18 cellular contexts compared by ENCODE assay signal in genomic region chr4:110612631-110613269, GRCh38. TPM values are rescaled to one million over a fixed set of nuclear protein-coding genes. Genes with fewer than 3 reads are reported as not detected.
DNase-seq lines count a peak whose midpoint lies in the region; ATAC-seq and TF ChIP-seq lines count a peak whose summit lies in the region.
"Had no signal": no experiment of that assay in that cellular context is flagged by ENCODE, and none has a peak within 500 bp of the region (broad histone marks: within the 10 kb centered on the region; RNA-seq: fewer than 3 reads in every experiment).

No MANE protein-coding gene starts in this region.

- TF ChIP-seq CTCF in endothelial cell (IDR thresholded peaks at IDR 0.05; ENCODE audit: unreplicated experiment) (no peak), smooth muscle cell (IDR thresholded peaks at IDR 0.05; ENCODE audit: borderline replicate concordance, insufficient read depth, poor library complexity, severe bottlenecking) (no peak), osteocyte (IDR thresholded peaks at IDR 0.05) (no peak)

- H3K9me3 ChIP-seq in mesodermal cell (ENCODE audit: control insufficient read depth, low read length) (peaks cover 7% of the 10 kb centered on the region), smooth muscle cell (replicated peaks; ENCODE audit: low read depth) (no peaks in the 10 kb centered on the region), HAP-1 (no peaks in the 10 kb centered on the region)

- peaks cover 2% of the 10 kb centered on the region for H3K36me3 Mint-ChIP-seq in activated naive CD8-positive, alpha-beta T cell treated with anti-CD3 and anti-CD28 coated beads, Interleukin-2, amount 10 ng/mL, durations not matched to agents 7 days and 5 days
- H3K36me3 Mint-ChIP-seq in activated naive CD8-positive, alpha-beta T cell treated with anti-CD3 and anti-CD28 coated beads for 36 hours = no peaks in the 10 kb centered on the region
- H3K36me3 Mint-ChIP-seq in endothelial cell (ENCODE audit: low read depth, unreplicated experiment) = peaks cover 12% of the 10 kb centered on the region
- no peaks in the 10 kb centered on the region for H3K36me3 Mint-ChIP-seq in osteocyte (ENCODE audit: unreplicated experiment)

- peaks cover 33% of the 10 kb centered on the region for H3K4me1 ChIP-seq in mesodermal cell (ENCODE audit: control insufficient read depth, insufficient read depth, low read length, poor library complexity, severe bottlenecking)
- H3K4me1 ChIP-seq in smooth muscle cell (ENCODE audit: low read depth) = peaks cover 42% of the 10 kb centered on the region
- H3K4me1 ChIP-seq in HAP-1 = no peaks in the 10 kb centered on the region
- H3K4me1 ChIP-seq: BLaER1 treated with 17β-estradiol and CSF1 and Interleukin-3, amounts not matched to agents 10 nM and 100 nM had no signal

- peaks cover 3% of the 10 kb centered on the region for H4K20me1 ChIP-seq in smooth muscle cell (ENCODE audit: low read depth)

- H2AFZ ChIP-seq in smooth muscle cell (ENCODE audit: low read depth) = no peak overlapping the region

- H3K4me1 Mint-ChIP-seq in activated naive CD8-positive, alpha-beta T cell treated with anti-CD3 and anti-CD28 coated beads, Interleukin-2, amount 10 ng/mL, durations not matched to agents 7 days and 5 days = no peaks in the 10 kb centered on the region
- H3K4me1 Mint-ChIP-seq in activated naive CD8-positive, alpha-beta T cell treated with anti-CD3 and anti-CD28 coated beads for 36 hours = peaks cover 4% of the 10 kb centered on the region
- peaks cover 41% of the 10 kb centered on the region for H3K4me1 Mint-ChIP-seq in endothelial cell (ENCODE audit: unreplicated experiment)
- peaks cover under 1% of the 10 kb centered on the region for H3K4me1 Mint-ChIP-seq in osteocyte (ENCODE audit: unreplicated experiment)

- peak overlapping the region; percentile 66 for H3K4me3 ChIP-seq in mesodermal cell (ENCODE audit: extremely low read depth, insufficient read depth, low read length, poor library complexity, severe bottlenecking)
- no peak overlapping the region for H3K4me3 ChIP-seq in smooth muscle cell
- no peak overlapping the region for H3K4me3 ChIP-seq in HAP-1
- H3K4me3 ChIP-seq: BLaER1 treated with 17β-estradiol and CSF1 and Interleukin-3, amounts not matched to agents 10 nM and 100 nM had no signal

- H3K79me2 ChIP-seq in smooth muscle cell (ENCODE audit: low read depth) = peaks cover 86% of the 10 kb centered on the region

- H3K36me3 ChIP-seq in mesodermal cell (ENCODE audit: control insufficient read depth, insufficient read depth, low read length) (peaks cover 44% of the 10 kb centered on the region), smooth muscle cell (ENCODE audit: low read depth) (no peaks in the 10 kb centered on the region), HAP-1 (replicated peaks) (no peaks in the 10 kb centered on the region)
- H3K36me3 ChIP-seq: BLaER1 treated with 17β-estradiol and CSF1 and Interleukin-3, amounts not matched to agents 10 nM and 100 nM had no signal

- in situ Hi-C loops in HAP-1 (cut with MboI; ENCODE audit: low sequenced_read_pairs) = no loop called here

- 93 to 96% methylated on average over 15 to 19 of the region's 23 CpGs for WGBS in mesodermal cell (ENCODE audit: insufficient coverage in 2 of 2), 2 experiments
- WGBS in smooth muscle cell (ENCODE audit: low lambda C conversion rate) = 85% methylated on average over 23 of the region's 23 CpGs

- H3K27me3 Mint-ChIP-seq in activated naive CD8-positive, alpha-beta T cell treated with anti-CD3 and anti-CD28 coated beads, Interleukin-2, amount 10 ng/mL, durations not matched to agents 7 days and 5 days = peaks cover 91% of the 10 kb centered on the region
- H3K27me3 Mint-ChIP-seq in activated naive CD8-positive, alpha-beta T cell treated with anti-CD3 and anti-CD28 coated beads for 36 hours = peaks cover 94% of the 10 kb centered on the region
- H3K27me3 Mint-ChIP-seq in endothelial cell (ENCODE audit: unreplicated experiment) (peaks cover 28% of the 10 kb centered on the region), osteocyte (ENCODE audit: unreplicated experiment) (peaks cover 64% of the 10 kb centered on the region)

- H3F3A ChIP-seq in smooth muscle cell (ENCODE audit: low read depth) = peaks cover 24% of the 10 kb centered on the region

- POLR2A ChIA-PET in activated naive CD8-positive, alpha-beta T cell treated with anti-CD3 and anti-CD28 coated beads, Interleukin-2, amount 10 ng/mL, durations not matched to agents 7 days and 5 days (lab: Charles Lee) = no interaction called here

- H3K4me2 ChIP-seq in smooth muscle cell = peak overlapping the region; percentile 98
- H3K4me2 ChIP-seq: BLaER1 treated with 17β-estradiol and CSF1 and Interleukin-3, amounts not matched to agents 10 nM and 100 nM had no signal

- no peak overlapping the region for H3K4me3 Mint-ChIP-seq in activated naive CD8-positive, alpha-beta T cell treated with anti-CD3 and anti-CD28 coated beads, Interleukin-2, amount 10 ng/mL, durations not matched to agents 7 days and 5 days
- no peak overlapping the region for H3K4me3 Mint-ChIP-seq in activated naive CD8-positive, alpha-beta T cell treated with anti-CD3 and anti-CD28 coated beads for 36 hours
- H3K4me3 Mint-ChIP-seq in endothelial cell (ENCODE audit: unreplicated experiment) (peak overlapping the region; percentile 84), osteocyte (ENCODE audit: unreplicated experiment) (no peak overlapping the region)

- H3K27me3 ChIP-seq in smooth muscle cell (ENCODE audit: low read depth) (no peaks in the 10 kb centered on the region), HAP-1 (ENCODE audit: low read depth) (no peaks in the 10 kb centered on the region)

- H3K27ac ChIP-seq in mesodermal cell (ENCODE audit: low read depth, low read length, severe bottlenecking) (peak overlapping the region; percentile 10), smooth muscle cell (ENCODE audit: low read depth) (peak overlapping the region; percentile 95)
- H3K27ac ChIP-seq: BLaER1 treated with 17β-estradiol and CSF1 and Interleukin-3, amounts not matched to agents 10 nM and 100 nM; HL-60 had no signal

- peaks cover 1% of the 10 kb centered on the region for H3K9me3 Mint-ChIP-seq in activated naive CD8-positive, alpha-beta T cell treated with anti-CD3 and anti-CD28 coated beads, Interleukin-2, amount 10 ng/mL, durations not matched to agents 7 days and 5 days
- peaks cover 2% of the 10 kb centered on the region for H3K9me3 Mint-ChIP-seq in activated naive CD8-positive, alpha-beta T cell treated with anti-CD3 and anti-CD28 coated beads for 36 hours
- no peaks in the 10 kb centered on the region for H3K9me3 Mint-ChIP-seq in endothelial cell (ENCODE audit: unreplicated experiment)
- H3K9me3 Mint-ChIP-seq in osteocyte (ENCODE audit: unreplicated experiment) = no peaks in the 10 kb centered on the region

- H3K9ac ChIP-seq in smooth muscle cell (ENCODE audit: low read depth) = no peak overlapping the region
- H3K9ac ChIP-seq: BLaER1 treated with 17β-estradiol and CSF1 and Interleukin-3, amounts not matched to agents 10 nM and 100 nM had no signal

- no peak for ATAC-seq in activated naive CD8-positive, alpha-beta T cell treated with anti-CD3 and anti-CD28 coated beads, Interleukin-2, amount 10 ng/mL, durations not matched to agents 7 days and 5 days (ENCODE audit: low read depth)
- ATAC-seq: Panc1, Right ventricle myocardium inferior had no signal

- DNase-seq in activated naive CD8-positive, alpha-beta T cell treated with anti-CD3 and anti-CD28 coated beads, Interleukin-2, amount 10 ng/mL, durations not matched to agents 7 days and 5 days = no peak
- no peak for DNase-seq in activated naive CD8-positive, alpha-beta T cell treated with anti-CD3 and anti-CD28 coated beads for 36 hours
- DNase-seq in endothelial cell (ENCODE audit: low spot score) = peak; percentile 22
- no peak for DNase-seq in smooth muscle cell (lab: John Stamatoyannopoulos, UW; ENCODE audit: unreplicated experiment)
- DNase-seq in NCI-H446 treated with DMSO at 0.1 percent for 48 hours (lab: John Stamatoyannopoulos, UW) = no peak
- DNase-seq in osteocyte (ENCODE audit: extremely low spot score, unreplicated experiment) = no peak
- DNase-seq in HAP-1 (ENCODE audit: low spot score in 2 of 2) = no peak
- DNase-seq: 8988T, KBM-7, NCI-H1048, NCI-H2107, NCI-H345, NCI-H774 had no signal

- peak overlapping the region; percentile 52 for H3K27ac Mint-ChIP-seq in activated naive CD8-positive, alpha-beta T cell treated with anti-CD3 and anti-CD28 coated beads, Interleukin-2, amount 10 ng/mL, durations not matched to agents 7 days and 5 days
- no peak overlapping the region for H3K27ac Mint-ChIP-seq in activated naive CD8-positive, alpha-beta T cell treated with anti-CD3 and anti-CD28 coated beads for 36 hours
- no peak overlapping the region for H3K27ac Mint-ChIP-seq in endothelial cell (ENCODE audit: unreplicated experiment)
- H3K27ac Mint-ChIP-seq in osteocyte (ENCODE audit: unreplicated experiment) = no peak overlapping the region

RNA-seq across cellular contexts. Expression of gene PITX2, which starts 10.1 kb away (rescaled TPM):
- total RNA-seq in activated naive CD8-positive, alpha-beta T cell treated with anti-CD3 and anti-CD28 coated beads, Interleukin-2, amount 10 ng/mL, durations not matched to agents 7 days and 5 days = not detected
- total RNA-seq in activated naive CD8-positive, alpha-beta T cell treated with anti-CD3 and anti-CD28 coated beads for 36 hours = not detected
- total RNA-seq in endothelial cell (ENCODE audit: unreplicated experiment) (11.9 TPM), smooth muscle cell (269 and 289 TPM in 2 replicates), osteocyte (not detected in 2 replicates)
- 64.5 TPM for polyA plus RNA-seq in mesodermal cell (2013, experiment 1 of 2)
- polyA plus RNA-seq in mesodermal cell (2013, experiment 2 of 2) = 81.4 TPM
- polyA plus RNA-seq in smooth muscle cell = 382 and 543 TPM in 2 replicates
- total RNA-seq: Right ventricle myocardium inferior had no signal

Comparison
In these comparisons a context has a peak if more than half of its experiments do, and no peak if none do; other contexts are left out.
1. RNA of gene PITX2, which starts 10.1 kb away (total RNA-seq): 269 to 289 TPM in smooth muscle cell; 11.9 TPM in endothelial cell (single experiment), not detected in activated naive CD8-positive, alpha-beta T cell treated with anti-CD3 and anti-CD28 coated beads, Interleukin-2, amount 10 ng/mL, durations not matched to agents 7 days and 5 days, not detected in activated naive CD8-positive, alpha-beta T cell treated with anti-CD3 and anti-CD28 coated beads for 36 hours and not detected in osteocyte; every median in the first group is over 10 times any median in the second.